9 cellular contexts compared by ENCODE assay signal in genomic region chr16:84925092-84925772, GRCh38.
A peak's percentile ranks its signal among the peaks of the same experiment; 100 is the strongest.
DNase-seq lines count a peak whose midpoint lies in the region; ATAC-seq and TF ChIP-seq lines count a peak whose summit lies in the region.
"Had no signal": no experiment of that assay in that cellular context is flagged by ENCODE, and none has a peak within 500 bp of the region (broad histone marks: within the 10 kb centered on the region; RNA-seq: fewer than 3 reads in every experiment).

No MANE protein-coding gene starts in this region.

- TF ChIP-seq EP300 in gastroesophageal sphincter (IDR thresholded peaks at IDR 0.05), result no peak

- no peaks in the 10 kb centered on the region for H3K4me1 Mint-ChIP-seq in activated T-cell treated with anti-CD3 and anti-CD28 coated beads, Interleukin-2, amount 50 U/mL, for 4 hours (ENCODE audit: low read depth)

- H3K9me3 Mint-ChIP-seq in activated T-cell treated with anti-CD3 and anti-CD28 coated beads, Interleukin-2, amount 50 U/mL, for 4 hours, result no peaks in the 10 kb centered on the region

- BruUV-seq in OCI-LY7 (replicated peaks; lab: Mats Ljungman, UMichigan), result no TSS peak

- peaks cover 7% of the 10 kb centered on the region for H3K27me3 Mint-ChIP-seq in activated T-cell treated with anti-CD3 and anti-CD28 coated beads, Interleukin-2, amount 50 U/mL, for 4 hours (ENCODE audit: low read depth)

- peak; percentile 97 for TF ChIP-seq CTCF in OCI-LY7 (conservative IDR thresholded peaks at IDR 0.05; ENCODE audit: low read length)
- TF ChIP-seq CTCF in gastroesophageal sphincter (IDR thresholded peaks at IDR 0.05), result peak in 3 of 4 experiments; percentile 59 to 84 (median 69)
- TF ChIP-seq CTCF in psoas muscle (IDR thresholded peaks at IDR 0.05), result peak; percentile 96

- H3K36me3 ChIP-seq in OCI-LY7 (ENCODE audit: insufficient read depth, low read length) (no peaks in the 10 kb centered on the region), gastroesophageal sphincter (no peaks in the 10 kb centered on the region), psoas muscle (ENCODE audit: insufficient read depth in 1 of 2, low read depth in 1 of 2) (no peaks in the 10 kb centered on the region)

- peak; percentile 61 to 80 for ATAC-seq in activated T-cell treated with anti-CD3 and anti-CD28 coated beads, Interleukin-2, amount 50 U/mL, for 4 hours
- ATAC-seq in gastroesophageal sphincter (no peak), psoas muscle (peak; percentile 48 to 76 (median 68)), GM19395 (IDR thresholded peaks at IDR 0.05; ENCODE audit: unreplicated experiment) (no peak), HG03520 (IDR thresholded peaks at IDR 0.05; ENCODE audit: unreplicated experiment) (no peak)

- H3K9me3 ChIP-seq in OCI-LY7 (ENCODE audit: low read length), result no peaks in the 10 kb centered on the region
- H3K9me3 ChIP-seq in gastroesophageal sphincter, result no peaks in the 10 kb centered on the region
- H3K9me3 ChIP-seq in psoas muscle, result no peaks in the 10 kb centered on the region

- peak; percentile 7 for DNase-seq in NCI-H345 (lab: John Stamatoyannopoulos, UW)
- no peak for DNase-seq in NCI-H345 treated with DMSO at 0.1 percent for 48 hours (lab: John Stamatoyannopoulos, UW; ENCODE audit: unreplicated experiment)
- peak; percentile 70 for DNase-seq in OCI-LY7 (ENCODE audit: low spot score)
- peak; percentile 71 for DNase-seq in activated T-cell treated with anti-CD3 and anti-CD28 coated beads, Interleukin-2, amount 50 U/mL, for 4 hours
- peak; percentile 74 to 89 for DNase-seq in psoas muscle

- no peak for TF ChIP-seq POLR2A in gastroesophageal sphincter (IDR thresholded peaks at IDR 0.05)

- intact Hi-C loops in OCI-LY7 (cut with micrococcal nuclease; ENCODE audit: unreplicated experiment) (loop anchor here (1.0 kb wide), 2 partner anchors 27 to 45 kb away; no protein-coding TSS in a partner anchor), psoas muscle (cut with DNase I) (loop anchor here (1.0 to 5.0 kb wide), 4 partner anchors 27 to 47 kb away; no protein-coding TSS in a partner anchor)

- H2AFZ ChIP-seq in OCI-LY7 (ENCODE audit: low read length), result no peak overlapping the region

- no peaks in the 10 kb centered on the region for H3K27me3 ChIP-seq in gastroesophageal sphincter
- H3K27me3 ChIP-seq in psoas muscle (ENCODE audit: insufficient read depth in 3 of 3, low read length in 2 of 3), result peaks cover 0 to 3% (median 0%) of the 10 kb centered on the region in 3 donors

- CTCF ChIA-PET in OCI-LY7 (lab: Charles Lee; ENCODE audit: unreplicated experiment), result interaction anchor here (0.5 to 1.2 kb wide), 2 partner anchors 28 to 33 kb away, joined by 3 to 4 read pairs; no protein-coding TSS in a partner anchor

- H3K4me3 Mint-ChIP-seq in activated T-cell treated with anti-CD3 and anti-CD28 coated beads, Interleukin-2, amount 50 U/mL, for 4 hours, result no peak overlapping the region

- no peaks in the 10 kb centered on the region for H3K36me3 Mint-ChIP-seq in activated T-cell treated with anti-CD3 and anti-CD28 coated beads, Interleukin-2, amount 50 U/mL, for 4 hours (ENCODE audit: insufficient read depth)

- POLR2A ChIA-PET in OCI-LY7 (lab: Charles Lee), result no interaction called here

- H3K9me2 ChIP-seq in OCI-LY7 (ENCODE audit: insufficient read depth, low read length), result no peaks in the 10 kb centered on the region

- no peak overlapping the region for H3K4me2 ChIP-seq in OCI-LY7 (ENCODE audit: low read length)

- H3K4me1 ChIP-seq in OCI-LY7 (ENCODE audit: insufficient read depth, low read length, poor library complexity, severe bottlenecking) (no peaks in the 10 kb centered on the region), gastroesophageal sphincter (peaks cover 0 to 69% (median 36%) of the 10 kb centered on the region in 3 donors), psoas muscle (peaks cover 23% of the 10 kb centered on the region)

- H3K4me3 ChIP-seq in OCI-LY7 (ENCODE audit: low read depth, low read length, poor library complexity, severe bottlenecking), result no peak overlapping the region
- H3K4me3 ChIP-seq in gastroesophageal sphincter, result no peak overlapping the region
- no peak overlapping the region for H3K4me3 ChIP-seq in psoas muscle

- H3K27ac ChIP-seq in OCI-LY7 (ENCODE audit: low read depth, low read length, poor library complexity, severe bottlenecking) (no peak overlapping the region), gastroesophageal sphincter (peak overlapping the region in 2 of 4 donors; percentile 48 to 80), psoas muscle (no peak overlapping the region)
- H3K27ac ChIP-seq: epithelial cell of prostate had no signal

- no peaks in the 10 kb centered on the region for H3K79me2 ChIP-seq in OCI-LY7 (ENCODE audit: insufficient read depth, low read depth, low read length)

- H4K20me1 ChIP-seq in OCI-LY7 (ENCODE audit: insufficient read depth, low read length), result no peaks in the 10 kb centered on the region

- WGBS in gastroesophageal sphincter (ENCODE audit: low coverage in 1 of 2), 2 donors, result no CpG with 5 or more reads among the region's 11 CpGs
- WGBS in psoas muscle, 3 donors, result 57 to 65% (median 63%) methylated on average over 11 of the region's 11 CpGs

Comparison
In these comparisons a context has a peak if more than half of its experiments do, and no peak if none do; other contexts are left out.
1. ATAC-seq: peak in activated T-cell treated with anti-CD3 and anti-CD28 coated beads, Interleukin-2, amount 50 U/mL, for 4 hours (2 of 2) and psoas muscle (4 of 4); none in gastroesophageal sphincter (single experiment), GM19395 (single experiment) and HG03520 (single experiment).
2. Peak in every context shown above with its lines, with median percentiles within 50 percentile points of each other: CTCF ChIP-seq.